29 cellular contexts compared by ENCODE assay signal in the genomic region with DNA sequence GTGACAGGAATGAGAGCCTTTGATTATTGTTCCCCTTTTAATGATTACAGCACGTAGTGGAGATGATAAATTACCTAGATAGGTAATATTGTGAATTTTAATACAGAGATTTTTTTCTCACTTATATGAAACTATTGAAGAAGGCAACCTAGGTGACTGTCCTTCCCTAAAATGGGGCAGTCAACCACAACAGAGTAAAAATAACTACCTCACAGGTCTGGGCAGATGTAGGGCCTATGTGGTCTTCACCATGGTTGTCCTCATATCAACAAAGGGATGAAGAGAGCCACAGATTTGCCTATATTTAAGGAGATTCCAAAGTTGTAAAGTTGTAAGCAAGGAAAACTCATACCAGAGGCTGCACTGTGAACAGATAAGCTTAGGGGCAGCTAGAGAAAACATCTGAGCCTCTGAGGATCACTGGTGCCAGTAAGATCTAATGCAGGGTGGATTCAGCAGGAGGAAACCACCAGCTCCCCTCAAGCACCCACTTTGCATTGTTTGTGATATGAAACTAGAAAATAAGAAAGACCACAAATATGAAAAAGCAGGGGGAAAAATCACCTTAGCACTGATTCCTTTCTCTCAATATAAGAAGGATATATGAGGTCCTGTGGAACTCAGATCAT.
"Had no signal": no experiment of that assay in that cellular context is flagged by ENCODE, and none has a peak within 500 bp of the region (broad histone marks: within the 10 kb centered on the region; RNA-seq: fewer than 3 reads in every experiment).

No MANE protein-coding gene starts in this region.

- H3K36me3 Mint-ChIP-seq: activated CD4-positive, alpha-beta memory T cell treated with anti-CD3 and anti-CD28 coated beads for 36 hours; activated CD8-positive, alpha-beta memory T cell treated with anti-CD3 and anti-CD28 coated beads, Interleukin-2, amount 10 ng/mL, durations not matched to agents 7 days and 5 days; activated naive CD4-positive, alpha-beta T cell treated with anti-CD3 and anti-CD28 coated beads, Interleukin-2, amount 10 ng/mL, durations not matched to agents 7 days and 5 days; activated naive CD4-positive, alpha-beta T cell treated with anti-CD3 and anti-CD28 coated beads, Interleukin-2, amount 50 U/mL, for 72 hours; activated naive CD8-positive, alpha-beta T cell treated with anti-CD3 and anti-CD28 coated beads, Interleukin-2, amount 10 ng/mL, durations not matched to agents 7 days and 5 days; brain had no signal

- ATAC-seq: activated CD4-positive, alpha-beta T cell treated with anti-CD3 and anti-CD28 coated beads for 36 hours; activated CD8-positive, alpha-beta memory T cell treated with anti-CD3 and anti-CD28 coated beads, Interleukin-2, amount 10 ng/mL, durations not matched to agents 7 days and 5 days; activated CD8-positive, alpha-beta T cell treated with anti-CD3 and anti-CD28 coated beads, Interleukin-2, amount 10 ng/mL, durations not matched to agents 7 days and 5 days; activated naive CD4-positive, alpha-beta T cell treated with anti-CD3 and anti-CD28 coated beads, Interleukin-2, amount 50 U/mL, for 72 hours; activated T-cell treated with anti-CD3 and anti-CD28 coated beads, Interleukin-2, amount 50 U/mL, for 72 hours; gastroesophageal sphincter had no signal

- H3K27me3 ChIP-seq: ascending aorta, breast epithelium, cardiac muscle cell, colonic mucosa, esophagus squamous epithelium, gastroesophageal sphincter had no signal

- H3K4me3 Mint-ChIP-seq: activated CD4-positive, alpha-beta memory T cell treated with anti-CD3 and anti-CD28 coated beads for 36 hours; activated CD4-positive, alpha-beta T cell treated with anti-CD3 and anti-CD28 coated beads for 36 hours; activated CD4-positive, alpha-beta T cell treated with anti-CD3 and anti-CD28 coated beads, Interleukin-2, amount 10 ng/mL, durations not matched to agents 24 days and 14 days; activated CD8-positive, alpha-beta memory T cell treated with anti-CD3 and anti-CD28 coated beads, Interleukin-2, amount 10 ng/mL, durations not matched to agents 7 days and 5 days; activated CD8-positive, alpha-beta T cell treated with anti-CD3 and anti-CD28 coated beads, Interleukin-2, amount 10 ng/mL, durations not matched to agents 7 days and 5 days; activated naive CD4-positive, alpha-beta T cell treated with anti-CD3 and anti-CD28 coated beads, Interleukin-2, amount 10 ng/mL, durations not matched to agents 7 days and 5 days; activated naive CD8-positive, alpha-beta T cell treated with anti-CD3 and anti-CD28 coated beads, Interleukin-2, amount 10 ng/mL, durations not matched to agents 7 days and 5 days; activated T-cell treated with anti-CD3 and anti-CD28 coated beads, Interleukin-2, amount 50 U/mL, for 72 hours; brain had no signal

- H3K9me3 Mint-ChIP-seq: activated CD4-positive, alpha-beta T cell treated with anti-CD3 and anti-CD28 coated beads, Interleukin-2, amount 10 ng/mL, durations not matched to agents 24 days and 14 days had no signal

- DNase-seq: activated CD4-positive, alpha-beta memory T cell treated with anti-CD3 and anti-CD28 coated beads for 36 hours; activated CD4-positive, alpha-beta T cell treated with anti-CD3 and anti-CD28 coated beads for 36 hours; activated CD4-positive, alpha-beta T cell treated with anti-CD3 and anti-CD28 coated beads, Interleukin-2, amount 10 ng/mL, durations not matched to agents 24 days and 14 days; activated CD4-positive, CD25-positive, alpha-beta regulatory T cell; activated CD4-positive, CD25-positive, alpha-beta regulatory T cell treated with anti-CD3 and anti-CD28 coated beads, Interleukin-2, amount 50 U/mL, for 72 hours; activated CD8-positive, alpha-beta memory T cell treated with anti-CD3 and anti-CD28 coated beads, Interleukin-2, amount 10 ng/mL, durations not matched to agents 7 days and 5 days; activated CD8-positive, alpha-beta memory T cell treated with anti-CD3 and anti-CD28 coated beads, Interleukin-2, amount 50 U/mL, for 4 hours; activated CD8-positive, alpha-beta T cell treated with anti-CD3 and anti-CD28 coated beads, Interleukin-2, amount 10 ng/mL, durations not matched to agents 7 days and 5 days; activated gamma-delta T cell; activated naive CD4-positive, alpha-beta T cell; activated naive CD4-positive, alpha-beta T cell treated with anti-CD3 and anti-CD28 coated beads, Interleukin-2, amount 10 ng/mL, durations not matched to agents 7 days and 5 days; activated naive CD8-positive, alpha-beta T cell treated with anti-CD3 and anti-CD28 coated beads, Interleukin-2, amount 10 ng/mL, durations not matched to agents 7 days and 5 days; activated T-cell treated with anti-CD3 and anti-CD28 coated beads, Interleukin-2, amount 50 U/mL, for 1 hour; activated T-cell treated with anti-CD3 and anti-CD28 coated beads, Interleukin-2, amount 50 U/mL, for 72 hours; central memory CD4-positive, alpha-beta T cell; cerebellar nuclear complex; colonic mucosa; effector CD8-positive, alpha-beta T cell; esophagus squamous epithelium; foreskin melanocyte; head of caudate nucleus; T-helper 2 cell had no signal

- H3K9me3 ChIP-seq: ascending aorta, breast epithelium, colonic mucosa, esophagus squamous epithelium, gastroesophageal sphincter had no signal

- H3K4me1 ChIP-seq: ascending aorta, breast epithelium, colonic mucosa, esophagus squamous epithelium, gastroesophageal sphincter had no signal

- H3K4me1 Mint-ChIP-seq: activated CD4-positive, alpha-beta T cell treated with anti-CD3 and anti-CD28 coated beads for 36 hours; activated CD4-positive, alpha-beta T cell treated with anti-CD3 and anti-CD28 coated beads, Interleukin-2, amount 10 ng/mL, durations not matched to agents 24 days and 14 days; activated CD8-positive, alpha-beta memory T cell treated with anti-CD3 and anti-CD28 coated beads, Interleukin-2, amount 10 ng/mL, durations not matched to agents 7 days and 5 days; activated naive CD4-positive, alpha-beta T cell treated with anti-CD3 and anti-CD28 coated beads, Interleukin-2, amount 10 ng/mL, durations not matched to agents 7 days and 5 days; activated naive CD8-positive, alpha-beta T cell treated with anti-CD3 and anti-CD28 coated beads, Interleukin-2, amount 10 ng/mL, durations not matched to agents 7 days and 5 days had no signal

- H3K27me3 Mint-ChIP-seq: activated CD4-positive, alpha-beta memory T cell treated with anti-CD3 and anti-CD28 coated beads for 36 hours; activated CD4-positive, alpha-beta T cell treated with anti-CD3 and anti-CD28 coated beads for 36 hours; activated CD4-positive, alpha-beta T cell treated with anti-CD3 and anti-CD28 coated beads, Interleukin-2, amount 10 ng/mL, durations not matched to agents 24 days and 14 days; activated CD8-positive, alpha-beta memory T cell treated with anti-CD3 and anti-CD28 coated beads, Interleukin-2, amount 10 ng/mL, durations not matched to agents 7 days and 5 days; activated naive CD4-positive, alpha-beta T cell treated with anti-CD3 and anti-CD28 coated beads, Interleukin-2, amount 10 ng/mL, durations not matched to agents 7 days and 5 days; activated naive CD8-positive, alpha-beta T cell treated with anti-CD3 and anti-CD28 coated beads, Interleukin-2, amount 10 ng/mL, durations not matched to agents 7 days and 5 days; brain had no signal

- H3K36me3 ChIP-seq: ascending aorta, breast epithelium, cardiac muscle cell, colonic mucosa, esophagus squamous epithelium, gastroesophageal sphincter had no signal

- H3K27ac ChIP-seq: ascending aorta, breast epithelium, cardiac muscle cell, colonic mucosa, epithelial cell of prostate, esophagus squamous epithelium, gastroesophageal sphincter had no signal

- H3K27ac Mint-ChIP-seq: activated CD4-positive, alpha-beta memory T cell treated with anti-CD3 and anti-CD28 coated beads for 36 hours; activated CD4-positive, alpha-beta T cell treated with anti-CD3 and anti-CD28 coated beads for 36 hours; activated CD4-positive, alpha-beta T cell treated with anti-CD3 and anti-CD28 coated beads, Interleukin-2, amount 10 ng/mL, durations not matched to agents 24 days and 14 days; activated CD8-positive, alpha-beta memory T cell treated with anti-CD3 and anti-CD28 coated beads, Interleukin-2, amount 10 ng/mL, durations not matched to agents 7 days and 5 days; activated CD8-positive, alpha-beta T cell treated with anti-CD3 and anti-CD28 coated beads, Interleukin-2, amount 10 ng/mL, durations not matched to agents 7 days and 5 days; activated naive CD4-positive, alpha-beta T cell treated with anti-CD3 and anti-CD28 coated beads, Interleukin-2, amount 10 ng/mL, durations not matched to agents 7 days and 5 days; activated naive CD4-positive, alpha-beta T cell treated with anti-CD3 and anti-CD28 coated beads, Interleukin-2, amount 50 U/mL, for 72 hours; activated naive CD8-positive, alpha-beta T cell treated with anti-CD3 and anti-CD28 coated beads, Interleukin-2, amount 10 ng/mL, durations not matched to agents 7 days and 5 days; activated T-cell treated with anti-CD3 and anti-CD28 coated beads, Interleukin-2, amount 50 U/mL, for 72 hours; brain had no signal

- H3K4me3 ChIP-seq: ascending aorta, breast epithelium, cardiac muscle cell, colonic mucosa, esophagus squamous epithelium, gastroesophageal sphincter had no signal
